Comparison of ENCODE assay signal across 10 cellular contexts in genomic region chr13:97367427-97367826, GRCh38.
DNase-seq lines count a peak whose midpoint lies in the region; TF ChIP-seq lines count a peak whose summit lies in the region.
"Had no signal": no experiment of that assay in that cellular context is flagged by ENCODE, and none has a peak within 500 bp of the region (broad histone marks: within the 10 kb centered on the region; RNA-seq: fewer than 3 reads in every experiment).

No MANE protein-coding gene starts in this region.

- no peak overlapping the region for H4K12ac ChIP-seq in trophoblast cell (ENCODE audit: low read depth, low read length)

- H2BK12ac ChIP-seq in trophoblast cell (ENCODE audit: low read length), result no peak overlapping the region

- no peak overlapping the region for H3K4me2 ChIP-seq in trophoblast cell (ENCODE audit: low read length)

- peak overlapping the region in 5 of 7 donors; percentile 48 to 73 (median 48) for H3K27ac Mint-ChIP-seq in CD4-positive, alpha-beta memory T cell
- H3K27ac Mint-ChIP-seq: IgD-negative memory B cell had no signal

- intact Hi-C loops in CD4-positive, alpha-beta memory T cell (cut with micrococcal nuclease), result no loop called here

- WGBS in trophoblast cell (ENCODE audit: extremely low coverage, insufficient coverage, insufficient read length), result no CpG with 5 or more reads among the region's 8 CpGs

- no peak overlapping the region for H3K27ac ChIP-seq in CD4-positive, alpha-beta memory T cell (ENCODE audit: low read depth, low read length)
- no peak overlapping the region for H3K27ac ChIP-seq in trophoblast cell (ENCODE audit: low read depth, low read length)

- H3K4me1 Mint-ChIP-seq in CD4-positive, alpha-beta memory T cell, result peaks cover 12 to 26% (median 22%) of the 10 kb centered on the region in 4 donors

- H3K4ac ChIP-seq in trophoblast cell (ENCODE audit: low read depth, low read length), result no peak overlapping the region

- H3K79me2 ChIP-seq in trophoblast cell (ENCODE audit: control insufficient read depth, insufficient read depth, low read length, poor library complexity), result no peaks in the 10 kb centered on the region

- CTCF ChIA-PET in CD4-positive, alpha-beta memory T cell (lab: Charles Lee; ENCODE audit: partially characterized antibody), result interaction anchor here (1.7 to 23.6 kb wide), 3 partner anchors 9 to 257 kb away, joined by 3 to 443 read pairs (median 30); no protein-coding TSS in a partner anchor

- H3K4me1 ChIP-seq in CD4-positive, alpha-beta memory T cell (ENCODE audit: insufficient read depth, low read length), result peaks cover 9% of the 10 kb centered on the region
- no peaks in the 10 kb centered on the region for H3K4me1 ChIP-seq in trophoblast cell (ENCODE audit: control insufficient read depth in 1 of 2, insufficient read depth in 2 of 2, low read length in 2 of 2)

- no peak for DNase-seq in CD4-positive, alpha-beta memory T cell
- DNase-seq in M059J (ENCODE audit: low read depth), result peak; percentile 88
- peak; percentile 84 for DNase-seq in fibroblast of mammary gland (ENCODE audit: low read depth)
- DNase-seq in trophoblast cell, result peak; percentile 60 to 67
- DNase-seq in stimulated activated CD4-positive, alpha-beta T cell treated with anti-CD3 and anti-CD28 coated beads, Interleukin-2, amount 100 ng/mL, for 24 hours, result no peak
- no peak for DNase-seq in NCI-H1694 (lab: John Stamatoyannopoulos, UW)
- no peak for DNase-seq in NK-92 treated with Interleukin-12 subunit alpha and Interleukin-12 subunit beta, amount 100 ng/mL, for 24 hours (lab: John Stamatoyannopoulos, UW)
- DNase-seq in DMS153 (lab: John Stamatoyannopoulos, UW), result no peak
- DNase-seq: activated CD8-positive, alpha-beta memory T cell treated with anti-CD3 and anti-CD28 coated beads, Interleukin-2, amount 50 U/mL, for 48 hours had no signal

- H3K9ac ChIP-seq in trophoblast cell (ENCODE audit: low read length), result no peak overlapping the region

- POLR2A ChIA-PET in CD4-positive, alpha-beta memory T cell (lab: Charles Lee; ENCODE audit: partially characterized antibody), result interaction anchor here (3.3 kb wide), 1 partner anchor 66 kb away, joined by 18 read pairs; the partner anchor contains the start of gene RAP2A

- TF ChIP-seq CTCF in fibroblast of mammary gland (conservative IDR thresholded peaks at IDR 0.05; ENCODE audit: control insufficient read depth, insufficient read depth, low read depth, low read length), result no peak

- no peak overlapping the region for H3K18ac ChIP-seq in trophoblast cell (ENCODE audit: low read length)

- H2AK5ac ChIP-seq in trophoblast cell (ENCODE audit: low read length), result no peak overlapping the region

- H3K79me1 ChIP-seq in trophoblast cell (ENCODE audit: low read length), result no peaks in the 10 kb centered on the region

- no peak overlapping the region for H3K14ac ChIP-seq in trophoblast cell (ENCODE audit: low read length)

- no peak overlapping the region for H2BK5ac ChIP-seq in trophoblast cell (ENCODE audit: low read depth, low read length, poor library complexity)

- H3K36me3 ChIP-seq in CD4-positive, alpha-beta memory T cell (ENCODE audit: insufficient read depth, low read length), result peaks cover 5% of the 10 kb centered on the region
- H3K36me3 ChIP-seq in trophoblast cell (ENCODE audit: control insufficient read depth in 1 of 2, insufficient read depth in 2 of 2, low read length in 2 of 2), result peaks cover 18 to 32% of the 10 kb centered on the region in 2 experiments

- H3K9me3 Mint-ChIP-seq in CD4-positive, alpha-beta memory T cell, result peaks cover 0 to 2% (median 0%) of the 10 kb centered on the region in 8 donors
- H3K9me3 Mint-ChIP-seq: IgD-negative memory B cell had no signal

- no peak overlapping the region for H3K23ac ChIP-seq in trophoblast cell (ENCODE audit: low read length)

- no peak overlapping the region for H4K8ac ChIP-seq in trophoblast cell (ENCODE audit: low read depth, low read length)

- H3K27me3 Mint-ChIP-seq in CD4-positive, alpha-beta memory T cell, result no peaks in the 10 kb centered on the region
- H3K27me3 Mint-ChIP-seq: IgD-negative memory B cell had no signal

- no peak overlapping the region for H4K91ac ChIP-seq in trophoblast cell (ENCODE audit: low read depth, low read length)

- H2BK120ac ChIP-seq in trophoblast cell (ENCODE audit: insufficient read depth, low read length, poor library complexity), result no peak overlapping the region

- H3K27me3 ChIP-seq in CD4-positive, alpha-beta memory T cell (ENCODE audit: insufficient read depth, low read length), result no peaks in the 10 kb centered on the region
- H3K27me3 ChIP-seq in trophoblast cell (ENCODE audit: insufficient read depth, low read length), result no peaks in the 10 kb centered on the region

- no peak overlapping the region for H2AFZ ChIP-seq in trophoblast cell (ENCODE audit: insufficient read depth, low read length, poor library complexity)

- peak overlapping the region in 3 of 8 donors; percentile 8 to 65 (median 10) for H3K4me3 Mint-ChIP-seq in CD4-positive, alpha-beta memory T cell

- H3K4me3 ChIP-seq in CD4-positive, alpha-beta memory T cell (ENCODE audit: low read length in 2 of 2), result no peak overlapping the region
- H3K4me3 ChIP-seq in fibroblast of mammary gland (ENCODE audit: control insufficient read depth, low read depth, low read length) (no peak overlapping the region), trophoblast cell (ENCODE audit: low read depth, low read length) (no peak overlapping the region)

- H3K36me3 Mint-ChIP-seq in CD4-positive, alpha-beta memory T cell, result peaks cover 25 to 54% of the 10 kb centered on the region in 2 donors

- no peaks in the 10 kb centered on the region for H3K9me3 ChIP-seq in CD4-positive, alpha-beta memory T cell (ENCODE audit: control insufficient read depth in 1 of 2, low read length in 2 of 2)
- H3K9me3 ChIP-seq in trophoblast cell (ENCODE audit: insufficient read depth, low read depth, low read length), result no peaks in the 10 kb centered on the region

Comparison
In these comparisons a context has a peak if more than half of its experiments do, and no peak if none do; other contexts are left out.
1. DNase-seq: peak in M059J (single experiment), fibroblast of mammary gland (single experiment) and trophoblast cell (2 of 2); none in CD4-positive, alpha-beta memory T cell (0 of 5), stimulated activated CD4-positive, alpha-beta T cell treated with anti-CD3 and anti-CD28 coated beads, Interleukin-2, amount 100 ng/mL, for 24 hours (0 of 2), NCI-H1694 (single experiment), NK-92 treated with Interleukin-12 subunit alpha and Interleukin-12 subunit beta, amount 100 ng/mL, for 24 hours (single experiment) and DMS153 (single experiment).